13 cellular contexts compared by ENCODE assay signal in the genomic region with DNA sequence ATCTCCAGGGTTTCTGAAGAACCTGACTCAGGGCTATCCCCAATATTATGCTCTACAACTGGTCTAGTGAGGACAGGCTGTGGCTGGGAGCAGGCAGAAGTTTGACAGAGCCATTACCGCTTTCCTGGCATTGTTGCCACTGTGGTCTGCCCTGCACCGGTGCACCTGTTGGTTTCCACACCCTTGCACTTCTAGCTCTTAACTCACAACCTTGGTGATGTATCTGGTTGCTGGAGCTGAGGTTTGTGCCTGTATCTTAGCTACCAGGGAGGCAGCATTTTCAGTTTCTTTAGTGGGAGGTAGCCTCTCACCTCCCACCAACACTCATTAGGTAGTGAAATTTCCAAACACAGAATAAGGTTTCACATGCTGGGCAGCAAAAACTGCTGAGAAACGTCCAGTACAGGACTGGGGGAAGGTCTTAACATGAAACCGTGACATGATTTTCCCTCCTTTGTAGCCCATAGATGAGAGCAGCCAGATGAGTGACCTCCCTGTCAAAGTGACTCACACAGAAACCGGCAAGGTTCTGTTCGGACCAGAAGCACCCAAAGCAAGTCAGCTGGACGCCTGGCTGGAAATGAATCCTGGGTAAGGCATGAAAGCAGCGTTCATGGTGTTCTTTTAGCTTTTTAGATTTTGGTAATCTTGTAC. TPM values are rescaled to one million over a fixed set of nuclear protein-coding genes. Genes with fewer than 3 reads are reported as not detected.
A peak's percentile ranks its signal among the peaks of the same experiment; 100 is the strongest.
DNase-seq lines count a peak whose midpoint lies in the region; ATAC-seq and TF ChIP-seq lines count a peak whose summit lies in the region.
"Had no signal": no experiment of that assay in that cellular context is flagged by ENCODE, and none has a peak within 500 bp of the region (broad histone marks: within the 10 kb centered on the region; RNA-seq: fewer than 3 reads in every experiment).

No MANE protein-coding gene starts in this region.

- H3K4me3 Mint-ChIP-seq in chondrocyte (ENCODE audit: unreplicated experiment), result no peak overlapping the region
- H3K4me3 Mint-ChIP-seq: dendritic cell treated with granulocyte-macrophage colony-stimulating factor and Interleukin-4, amounts not matched to agents 40 ng/mL and 50 ng/mL, for 4 days; IgD-negative memory B cell had no signal

- no peaks in the 10 kb centered on the region for H3K27me3 ChIP-seq in SJCRH30

- H3K4me1 ChIP-seq in SJCRH30, result no peaks in the 10 kb centered on the region

- ATAC-seq in GM18858 (IDR thresholded peaks at IDR 0.05; ENCODE audit: unreplicated experiment) (peak; percentile 73), GM21390 (IDR thresholded peaks at IDR 0.05; ENCODE audit: unreplicated experiment) (peak; percentile 73), HG03439 (IDR thresholded peaks at IDR 0.05; ENCODE audit: unreplicated experiment) (peak; percentile 92), HG03196 (IDR thresholded peaks at IDR 0.05; ENCODE audit: unreplicated experiment) (no peak)

- H3K36me3 Mint-ChIP-seq in chondrocyte (ENCODE audit: low read depth), result peaks cover 50% of the 10 kb centered on the region
- H3K36me3 Mint-ChIP-seq: IgD-negative memory B cell had no signal

- no peak overlapping the region for H3K4me3 ChIP-seq in SJCRH30

- TF ChIP-seq CTCF in chondrocyte (IDR thresholded peaks at IDR 0.05), result no peak

- no peaks in the 10 kb centered on the region for H3K9me3 Mint-ChIP-seq in chondrocyte (ENCODE audit: low read depth)
- H3K9me3 Mint-ChIP-seq: dendritic cell treated with granulocyte-macrophage colony-stimulating factor and Interleukin-4, amounts not matched to agents 40 ng/mL and 50 ng/mL, for 4 days; IgD-negative memory B cell had no signal

- H3K36me3 ChIP-seq in SJCRH30, result peaks cover 28% of the 10 kb centered on the region

- no peaks in the 10 kb centered on the region for H3K4me1 Mint-ChIP-seq in chondrocyte (ENCODE audit: low read depth)
- H3K4me1 Mint-ChIP-seq: IgD-negative memory B cell had no signal

- H3K27me3 Mint-ChIP-seq in chondrocyte (ENCODE audit: low read depth), result no peaks in the 10 kb centered on the region
- H3K27me3 Mint-ChIP-seq: dendritic cell treated with granulocyte-macrophage colony-stimulating factor and Interleukin-4, amounts not matched to agents 40 ng/mL and 50 ng/mL, for 4 days; IgD-negative memory B cell had no signal

- no peaks in the 10 kb centered on the region for H3K9me3 ChIP-seq in SJCRH30 (replicated peaks)

- H3K27ac ChIP-seq in SJCRH30, result no peak overlapping the region

- H3K27ac Mint-ChIP-seq in chondrocyte (ENCODE audit: unreplicated experiment), result no peak overlapping the region

- DNase-seq in kidney tubule cell (ENCODE audit: low spot score), result peak; percentile 6
- no peak for DNase-seq in chondrocyte (ENCODE audit: low spot score)
- no peak for DNase-seq in SJCRH30
- no peak for DNase-seq in NCI-H446 treated with DMSO at 0.1 percent for 48 hours (lab: John Stamatoyannopoulos, UW)
- DNase-seq: EL, NCI-H1694, NCI-H69 had no signal

RNA-seq across cellular contexts. Expression of a gene that starts 57.7 kb away (rescaled TPM):
- 82.5 to 158 TPM (median 95.1 TPM) in 3 replicates for total RNA-seq in chondrocyte
- total RNA-seq in SJCRH30 (2014; rRNA removed; shearing (Covaris generic)), result 45.1 and 64.7 TPM in 2 replicates
